ENCODE assay signal across 1 cellular context in the genomic region with DNA sequence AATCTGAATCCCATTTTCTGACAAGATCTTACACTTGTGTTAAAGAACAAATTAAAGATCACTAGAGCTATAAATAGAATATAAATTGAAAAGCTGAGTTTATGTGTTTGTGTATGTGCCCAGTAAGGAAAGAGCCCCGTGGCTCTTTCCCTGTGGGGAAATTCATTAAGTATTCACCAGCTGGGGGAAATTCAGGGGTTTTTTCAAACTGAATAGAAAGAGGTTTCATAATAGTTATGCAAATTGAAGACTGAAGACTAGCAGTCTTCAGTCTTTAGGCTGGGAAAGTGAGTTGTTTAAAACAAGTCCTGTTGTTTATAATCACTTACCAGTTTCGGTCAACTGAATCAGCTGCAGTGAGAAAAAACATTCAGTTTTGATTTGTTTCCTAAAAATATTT.
A peak's percentile ranks its signal among the peaks of the same experiment; 100 is the strongest.
TF ChIP-seq lines count a peak whose summit lies in the region.

No MANE protein-coding gene starts in this region.

TF ChIP-seq in GM12878, 131 proteins besides CTCF, POLR2A, EP300 and RAD21 (continues in another document):
- no peak for TF ChIP-seq SIN3A (IDR thresholded peaks at IDR 0.05; ENCODE audit: low read depth, low read length)
- TF ChIP-seq, protein P1, sequence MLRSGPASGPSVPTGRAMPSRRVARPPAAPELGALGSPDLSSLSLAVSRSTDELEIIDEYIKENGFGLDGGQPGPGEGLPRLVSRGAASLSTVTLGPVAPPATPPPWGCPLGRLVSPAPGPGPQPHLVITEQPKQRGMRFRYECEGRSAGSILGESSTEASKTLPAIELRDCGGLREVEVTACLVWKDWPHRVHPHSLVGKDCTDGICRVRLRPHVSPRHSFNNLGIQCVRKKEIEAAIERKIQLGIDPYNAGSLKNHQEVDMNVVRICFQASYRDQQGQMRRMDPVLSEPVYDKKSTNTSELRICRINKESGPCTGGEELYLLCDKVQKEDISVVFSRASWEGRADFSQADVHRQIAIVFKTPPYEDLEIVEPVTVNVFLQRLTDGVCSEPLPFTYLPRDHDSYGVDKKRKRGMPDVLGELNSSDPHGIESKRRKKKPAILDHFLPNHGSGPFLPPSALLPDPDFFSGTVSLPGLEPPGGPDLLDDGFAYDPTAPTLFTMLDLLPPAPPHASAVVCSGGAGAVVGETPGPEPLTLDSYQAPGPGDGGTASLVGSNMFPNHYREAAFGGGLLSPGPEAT (IDR thresholded peaks at IDR 0.05; ENCODE audit: low read depth), result peak; percentile 98
- peak; percentile 85 for TF ChIP-seq RUNX3 (IDR thresholded peaks at IDR 0.05; ENCODE audit: low read length)
- TF ChIP-seq ATF3 (IDR thresholded peaks at IDR 0.05; ENCODE audit: borderline replicate concordance, extremely low read depth, low read depth, low read length), result no peak
- TF ChIP-seq, protein P2, sequence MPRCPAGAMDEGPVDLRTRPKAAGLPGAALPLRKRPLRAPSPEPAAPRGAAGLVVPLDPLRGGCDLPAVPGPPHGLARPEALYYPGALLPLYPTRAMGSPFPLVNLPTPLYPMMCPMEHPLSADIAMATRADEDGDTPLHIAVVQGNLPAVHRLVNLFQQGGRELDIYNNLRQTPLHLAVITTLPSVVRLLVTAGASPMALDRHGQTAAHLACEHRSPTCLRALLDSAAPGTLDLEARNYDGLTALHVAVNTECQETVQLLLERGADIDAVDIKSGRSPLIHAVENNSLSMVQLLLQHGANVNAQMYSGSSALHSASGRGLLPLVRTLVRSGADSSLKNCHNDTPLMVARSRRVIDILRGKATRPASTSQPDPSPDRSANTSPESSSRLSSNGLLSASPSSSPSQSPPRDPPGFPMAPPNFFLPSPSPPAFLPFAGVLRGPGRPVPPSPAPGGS (IDR thresholded peaks at IDR 0.05; ENCODE audit: borderline replicate concordance, insufficient read depth, low read depth, low read length, poor library complexity, severe bottlenecking), result peak; percentile 97
- TF ChIP-seq, protein P3, sequence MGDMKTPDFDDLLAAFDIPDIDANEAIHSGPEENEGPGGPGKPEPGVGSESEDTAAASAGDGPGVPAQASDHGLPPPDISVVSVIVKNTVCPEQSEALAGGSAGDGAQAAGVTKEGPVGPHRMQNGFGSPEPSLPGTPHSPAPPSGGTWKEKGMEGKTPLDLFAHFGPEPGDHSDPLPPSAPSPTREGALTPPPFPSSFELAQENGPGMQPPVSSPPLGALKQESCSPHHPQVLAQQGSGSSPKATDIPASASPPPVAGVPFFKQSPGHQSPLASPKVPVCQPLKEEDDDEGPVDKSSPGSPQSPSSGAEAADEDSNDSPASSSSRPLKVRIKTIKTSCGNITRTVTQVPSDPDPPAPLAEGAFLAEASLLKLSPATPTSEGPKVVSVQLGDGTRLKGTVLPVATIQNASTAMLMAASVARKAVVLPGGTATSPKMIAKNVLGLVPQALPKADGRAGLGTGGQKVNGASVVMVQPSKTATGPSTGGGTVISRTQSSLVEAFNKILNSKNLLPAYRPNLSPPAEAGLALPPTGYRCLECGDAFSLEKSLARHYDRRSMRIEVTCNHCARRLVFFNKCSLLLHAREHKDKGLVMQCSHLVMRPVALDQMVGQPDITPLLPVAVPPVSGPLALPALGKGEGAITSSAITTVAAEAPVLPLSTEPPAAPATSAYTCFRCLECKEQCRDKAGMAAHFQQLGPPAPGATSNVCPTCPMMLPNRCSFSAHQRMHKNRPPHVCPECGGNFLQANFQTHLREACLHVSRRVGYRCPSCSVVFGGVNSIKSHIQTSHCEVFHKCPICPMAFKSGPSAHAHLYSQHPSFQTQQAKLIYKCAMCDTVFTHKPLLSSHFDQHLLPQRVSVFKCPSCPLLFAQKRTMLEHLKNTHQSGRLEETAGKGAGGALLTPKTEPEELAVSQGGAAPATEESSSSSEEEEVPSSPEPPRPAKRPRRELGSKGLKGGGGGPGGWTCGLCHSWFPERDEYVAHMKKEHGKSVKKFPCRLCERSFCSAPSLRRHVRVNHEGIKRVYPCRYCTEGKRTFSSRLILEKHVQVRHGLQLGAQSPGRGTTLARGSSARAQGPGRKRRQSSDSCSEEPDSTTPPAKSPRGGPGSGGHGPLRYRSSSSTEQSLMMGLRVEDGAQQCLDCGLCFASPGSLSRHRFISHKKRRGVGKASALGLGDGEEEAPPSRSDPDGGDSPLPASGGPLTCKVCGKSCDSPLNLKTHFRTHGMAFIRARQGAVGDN (IDR thresholded peaks at IDR 0.05), result no peak
- TF ChIP-seq GATAD2B (conservative IDR thresholded peaks at IDR 0.05; ENCODE audit: low read depth), result no peak
- TF ChIP-seq, protein P4, sequence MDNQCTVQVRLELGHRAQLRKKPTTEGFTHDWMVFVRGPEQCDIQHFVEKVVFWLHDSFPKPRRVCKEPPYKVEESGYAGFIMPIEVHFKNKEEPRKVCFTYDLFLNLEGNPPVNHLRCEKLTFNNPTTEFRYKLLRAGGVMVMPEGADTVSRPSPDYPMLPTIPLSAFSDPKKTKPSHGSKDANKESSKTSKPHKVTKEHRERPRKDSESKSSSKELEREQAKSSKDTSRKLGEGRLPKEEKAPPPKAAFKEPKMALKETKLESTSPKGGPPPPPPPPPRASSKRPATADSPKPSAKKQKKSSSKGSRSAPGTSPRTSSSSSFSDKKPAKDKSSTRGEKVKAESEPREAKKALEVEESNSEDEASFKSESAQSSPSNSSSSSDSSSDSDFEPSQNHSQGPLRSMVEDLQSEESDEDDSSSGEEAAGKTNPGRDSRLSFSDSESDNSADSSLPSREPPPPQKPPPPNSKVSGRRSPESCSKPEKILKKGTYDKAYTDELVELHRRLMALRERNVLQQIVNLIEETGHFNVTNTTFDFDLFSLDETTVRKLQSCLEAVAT (IDR thresholded peaks at IDR 0.05), result no peak
- TF ChIP-seq ZSCAN29 (IDR thresholded peaks at IDR 0.05), result no peak
- peak; percentile 79; the same call in 1 of the 2 replicates for TF ChIP-seq TBL1XR1 (IDR thresholded peaks at IDR 0.05; ENCODE audit: low read depth, low read length)
- TF ChIP-seq SMAD5 (IDR thresholded peaks at IDR 0.05; ENCODE audit: low read depth), result no peak
- TF ChIP-seq ZNF217 (IDR thresholded peaks at IDR 0.05), result peak; percentile 96
- TF ChIP-seq WRNIP1 (IDR thresholded peaks at IDR 0.05; ENCODE audit: borderline replicate concordance, low read depth, low read length), result no peak
- no peak for TF ChIP-seq NR2C1 (IDR thresholded peaks at IDR 0.05)
- TF ChIP-seq KLF5 (IDR thresholded peaks at IDR 0.05; ENCODE audit: partially characterized antibody), result peak; percentile 31
- no peak for TF ChIP-seq ZNF622 (IDR thresholded peaks at IDR 0.05)
- no peak for TF ChIP-seq TAF1 (IDR thresholded peaks at IDR 0.05; ENCODE audit: borderline replicate concordance, low read depth, low read length)
- TF ChIP-seq BRCA1 (IDR thresholded peaks at IDR 0.05; ENCODE audit: low read depth, low read length), result no peak
- TF ChIP-seq EZH2 (IDR thresholded peaks at IDR 0.05; ENCODE audit: borderline replicate concordance, control insufficient read depth, low read depth, low read length), result no peak
- TF ChIP-seq ZBED1 (IDR thresholded peaks at IDR 0.05; ENCODE audit: borderline replicate concordance), result 0 out of 2 replicates have a peak, but pooled peaks have one; percentile 34
- TF ChIP-seq ZNF384 (IDR thresholded peaks at IDR 0.05; ENCODE audit: borderline replicate concordance, low read depth, low read length), result no peak; the same call in 1 of the 2 replicates
- TF ChIP-seq MTA2 (IDR thresholded peaks at IDR 0.05; ENCODE audit: low read depth), result peak; percentile 75
- TF ChIP-seq TCF7 (IDR thresholded peaks at IDR 0.05; ENCODE audit: borderline replicate concordance), result no peak
- no peak for TF ChIP-seq IRF4 (IDR thresholded peaks at IDR 0.05; ENCODE audit: low read depth, low read length)
- TF ChIP-seq, protein P5, sequence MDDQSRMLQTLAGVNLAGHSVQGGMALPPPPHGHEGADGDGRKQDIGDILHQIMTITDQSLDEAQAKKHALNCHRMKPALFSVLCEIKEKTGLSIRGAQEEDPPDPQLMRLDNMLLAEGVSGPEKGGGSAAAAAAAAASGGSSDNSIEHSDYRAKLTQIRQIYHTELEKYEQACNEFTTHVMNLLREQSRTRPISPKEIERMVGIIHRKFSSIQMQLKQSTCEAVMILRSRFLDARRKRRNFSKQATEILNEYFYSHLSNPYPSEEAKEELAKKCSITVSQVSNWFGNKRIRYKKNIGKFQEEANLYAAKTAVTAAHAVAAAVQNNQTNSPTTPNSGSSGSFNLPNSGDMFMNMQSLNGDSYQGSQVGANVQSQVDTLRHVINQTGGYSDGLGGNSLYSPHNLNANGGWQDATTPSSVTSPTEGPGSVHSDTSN (IDR thresholded peaks at IDR 0.05; ENCODE audit: insufficient replicate concordance, low read depth, low read length), result peak; percentile 21
- no peak for TF ChIP-seq KDM1A (IDR thresholded peaks at IDR 0.05; ENCODE audit: borderline replicate concordance)
- peak; percentile 94 for TF ChIP-seq POU2F2 (IDR thresholded peaks at IDR 0.05; ENCODE audit: borderline replicate concordance, low read depth, low read length)
- TF ChIP-seq TCF12 (IDR thresholded peaks at IDR 0.05; ENCODE audit: low read depth, low read length), result 0 out of 2 replicates have a peak, but pooled peaks have one; percentile 28
- no peak for TF ChIP-seq SUZ12 (IDR thresholded peaks at IDR 0.05; ENCODE audit: unreplicated experiment)
- TF ChIP-seq RCOR1 (conservative IDR thresholded peaks at IDR 0.05; ENCODE audit: low read depth, low read length), result 0 out of 2 replicates have a peak, but pooled peaks have one; percentile 47
- TF ChIP-seq CUX1 (IDR thresholded peaks at IDR 0.05; ENCODE audit: insufficient replicate concordance, low read depth, low read length), result peak; percentile 92
- TF ChIP-seq, protein P6, sequence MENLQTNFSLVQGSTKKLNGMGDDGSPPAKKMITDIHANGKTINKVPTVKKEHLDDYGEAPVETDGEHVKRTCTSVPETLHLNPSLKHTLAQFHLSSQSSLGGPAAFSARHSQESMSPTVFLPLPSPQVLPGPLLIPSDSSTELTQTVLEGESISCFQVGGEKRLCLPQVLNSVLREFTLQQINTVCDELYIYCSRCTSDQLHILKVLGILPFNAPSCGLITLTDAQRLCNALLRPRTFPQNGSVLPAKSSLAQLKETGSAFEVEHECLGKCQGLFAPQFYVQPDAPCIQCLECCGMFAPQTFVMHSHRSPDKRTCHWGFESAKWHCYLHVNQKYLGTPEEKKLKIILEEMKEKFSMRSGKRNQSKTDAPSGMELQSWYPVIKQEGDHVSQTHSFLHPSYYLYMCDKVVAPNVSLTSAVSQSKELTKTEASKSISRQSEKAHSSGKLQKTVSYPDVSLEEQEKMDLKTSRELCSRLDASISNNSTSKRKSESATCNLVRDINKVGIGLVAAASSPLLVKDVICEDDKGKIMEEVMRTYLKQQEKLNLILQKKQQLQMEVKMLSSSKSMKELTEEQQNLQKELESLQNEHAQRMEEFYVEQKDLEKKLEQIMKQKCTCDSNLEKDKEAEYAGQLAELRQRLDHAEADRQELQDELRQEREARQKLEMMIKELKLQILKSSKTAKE (IDR thresholded peaks at IDR 0.05; ENCODE audit: low read depth, poor library complexity, severe bottlenecking), result peak; percentile 74
- 0 out of 2 replicates have a peak, but pooled peaks have one; percentile 24 for TF ChIP-seq DPF2 (IDR thresholded peaks at IDR 0.05)
- peak; percentile 96 for TF ChIP-seq CBX5 (IDR thresholded peaks at IDR 0.05; ENCODE audit: low read depth)
- no peak for TF ChIP-seq JUND (IDR thresholded peaks at IDR 0.05; ENCODE audit: low read depth, low read length)
- TF ChIP-seq IKZF2 (IDR thresholded peaks at IDR 0.05), result peak; percentile 75 to 81
- 0 out of 2 replicates have a peak, but pooled peaks have one; percentile 64 for TF ChIP-seq BCL11A (IDR thresholded peaks at IDR 0.05; ENCODE audit: low read depth, low read length)
- TF ChIP-seq ETV6 (conservative IDR thresholded peaks at IDR 0.05 in 1 of 2, IDR thresholded peaks at IDR 0.05 in 1 of 2; ENCODE audit: borderline replicate concordance in 1 of 2, low read depth in 1 of 2), result no peak
- no peak for TF ChIP-seq POLR2AphosphoS5 (IDR thresholded peaks at IDR 0.05; ENCODE audit: low read length)
- TF ChIP-seq KAT2A (conservative IDR thresholded peaks at IDR 0.05; ENCODE audit: control insufficient read depth, low read depth, low read length), result no peak
- no peak for TF ChIP-seq NR2F1 (conservative IDR thresholded peaks at IDR 0.05)
- TF ChIP-seq BACH1 (IDR thresholded peaks at IDR 0.05; ENCODE audit: borderline replicate concordance), result no peak
- no peak for TF ChIP-seq GABPA (IDR thresholded peaks at IDR 0.05; ENCODE audit: low read depth)
